ENCODE assay signal across 20 cellular contexts in genomic region chr4:100366213-100366612, GRCh38.
DNase-seq lines count a peak whose midpoint lies in the region; ATAC-seq, FAIRE-seq and TF ChIP-seq lines count a peak whose summit lies in the region.
"Had no signal": no experiment of that assay in that cellular context is flagged by ENCODE, and none has a peak within 500 bp of the region (broad histone marks: within the 10 kb centered on the region; RNA-seq: fewer than 3 reads in every experiment).

No MANE protein-coding gene starts in this region.

- H3K79me2 ChIP-seq in HepG2 (ENCODE audit: insufficient read depth, low read length), result no peaks in the 10 kb centered on the region

- H3K27ac Mint-ChIP-seq in activated CD4-positive, alpha-beta memory T cell treated with anti-CD3 and anti-CD28 coated beads for 36 hours, result no peak overlapping the region
- H3K27ac Mint-ChIP-seq: nephron; T-helper 2 cell treated with Interferon-gamma antibody and Interleukin-4, amounts not matched to agents 5 μg/mL and 100 μg/mL, for 36 hours had no signal

- no peaks in the 10 kb centered on the region for H3K4me1 Mint-ChIP-seq in activated CD4-positive, alpha-beta memory T cell treated with anti-CD3 and anti-CD28 coated beads for 36 hours (ENCODE audit: low read depth)
- H3K4me1 Mint-ChIP-seq: nephron had no signal

- H3K36me3 Mint-ChIP-seq in activated CD4-positive, alpha-beta memory T cell treated with anti-CD3 and anti-CD28 coated beads for 36 hours, result no peaks in the 10 kb centered on the region

- FAIRE-seq in small intestine (lab: Jason Lieb, UNC), result no peak
- FAIRE-seq in HepG2 (lab: Jason Lieb, UNC), result no peak

- H2AFZ ChIP-seq in HepG2 (ENCODE audit: low read length), result no peak overlapping the region

- no peak for TF ChIP-seq RAD21 in HepG2 (CRISPR knock-in tag; IDR thresholded peaks at IDR 0.05)

- no peak overlapping the region for H3K9ac ChIP-seq in HepG2 (ENCODE audit: insufficient read depth, low read depth, low read length)

- no peak for TF ChIP-seq POLR2A in HepG2 (IDR thresholded peaks at IDR 0.05; ENCODE audit: insufficient read depth in 1 of 2, low read depth in 2 of 2, low read length in 2 of 2)

- no peaks in the 10 kb centered on the region for H3K9me3 Mint-ChIP-seq in activated CD4-positive, alpha-beta memory T cell treated with anti-CD3 and anti-CD28 coated beads for 36 hours
- H3K9me3 Mint-ChIP-seq: nephron; T-helper 2 cell treated with Interferon-gamma antibody and Interleukin-4, amounts not matched to agents 5 μg/mL and 100 μg/mL, for 36 hours had no signal

- H3K9me3 ChIP-seq in small intestine (ENCODE audit: control insufficient read depth, low read depth), result no peaks in the 10 kb centered on the region
- no peaks in the 10 kb centered on the region for H3K9me3 ChIP-seq in HepG2 (ENCODE audit: low read length)
- H3K9me3 ChIP-seq: vagina had no signal

- H3K4me3 ChIP-seq in small intestine (ENCODE audit: low read depth in 1 of 2, low read length in 2 of 2), result no peak overlapping the region
- no peak overlapping the region for H3K4me3 ChIP-seq in HepG2 (replicated peaks in 1 of 3; ENCODE audit: insufficient read depth in 1 of 3, low read depth in 2 of 3, low read length in 3 of 3)
- H3K4me3 ChIP-seq: vagina had no signal

- POLR2A ChIA-PET in HepG2 (lab: Yijun Ruan, JAX), result no interaction called here
- POLR2A ChIA-PET in activated CD4-positive, alpha-beta memory T cell treated with anti-CD3 and anti-CD28 coated beads for 36 hours (lab: Charles Lee), result no interaction called here

- H3K4me1 ChIP-seq in small intestine (ENCODE audit: control insufficient read depth in 2 of 2, insufficient read depth in 1 of 2, low read depth in 1 of 2, low read length in 1 of 2) (no peaks in the 10 kb centered on the region), HepG2 (ENCODE audit: insufficient read depth, low read length) (no peaks in the 10 kb centered on the region)
- H3K4me1 ChIP-seq: vagina had no signal

- peaks cover 2% of the 10 kb centered on the region for H3K27me3 Mint-ChIP-seq in activated CD4-positive, alpha-beta memory T cell treated with anti-CD3 and anti-CD28 coated beads for 36 hours

- WGBS in small intestine, 3 donors, result 22 to 48% (median 25%) methylated on average over 2 of the region's 2 CpGs
- WGBS in HepG2 (ENCODE audit: low lambda C conversion rate), result 5% methylated on average over 2 of the region's 2 CpGs

- no TSS peak for BruUV-seq in HepG2 (replicated peaks; lab: Mats Ljungman, UMichigan)

- no peak overlapping the region for H3K4me2 ChIP-seq in HepG2 (ENCODE audit: low read depth, low read length)

- CTCF ChIA-PET in HepG2 (lab: Yijun Ruan, JAX; ENCODE audit: low intra/inter-chr PET ratio, low total read pairs), result no interaction called here
- CTCF ChIA-PET in activated CD4-positive, alpha-beta memory T cell treated with anti-CD3 and anti-CD28 coated beads for 36 hours (lab: Charles Lee), result no interaction called here

- H3K36me3 ChIP-seq in small intestine (ENCODE audit: control insufficient read depth in 2 of 2, insufficient read depth in 2 of 2, low read length in 2 of 2), result no peaks in the 10 kb centered on the region
- no peaks in the 10 kb centered on the region for H3K36me3 ChIP-seq in HepG2 (replicated peaks in 1 of 2; ENCODE audit: control insufficient read depth in 1 of 2, insufficient read depth in 2 of 2, low read length in 2 of 2)
- H3K36me3 ChIP-seq: vagina had no signal

- H3K4me3 Mint-ChIP-seq in activated CD4-positive, alpha-beta memory T cell treated with anti-CD3 and anti-CD28 coated beads for 36 hours, result no peak overlapping the region
- H3K4me3 Mint-ChIP-seq: nephron; T-helper 2 cell treated with Interferon-gamma antibody and Interleukin-4, amounts not matched to agents 5 μg/mL and 100 μg/mL, for 36 hours had no signal

- in situ Hi-C loops in HepG2 (cut with HindIII; ENCODE audit: extremely low pct_ligation_motif_present, low pct_unique_long_range_greater_than_20kb), result no loop called here

- DNase-seq in UCSD-AML1 (lab: John Stamatoyannopoulos, UW; ENCODE audit: unreplicated experiment) (peak; percentile 11), myocyte (ENCODE audit: low read depth) (peak; percentile 18), NCI-H1105 (lab: John Stamatoyannopoulos, UW) (no peak), small intestine (no peak), HepG2 (ENCODE audit: low spot score) (no peak)
- DNase-seq in activated CD4-positive, alpha-beta memory T cell treated with anti-CD3 and anti-CD28 coated beads for 36 hours, result no peak
- DNase-seq: activated CD4-positive, alpha-beta T cell treated with anti-CD3 and anti-CD28 coated beads for 1 hour; activated CD8-positive, alpha-beta memory T cell treated with anti-CD3 and anti-CD28 coated beads, Interleukin-2, amount 50 U/mL, for 4 hours; activated gamma-delta T cell treated with Interleukin-2 at 50 U/mL for 16 hours; cortex of kidney; NCI-H1694 treated with DMSO at 0.1 percent for 48 hours; NCI-H510A; retina; SIG-M5 had no signal

- no peak for TF ChIP-seq EP300 in HepG2 (IDR thresholded peaks at IDR 0.05; ENCODE audit: low read depth in 2 of 2, low read length in 2 of 2)
- no peak for TF ChIP-seq EP300 in HepG2 (CRISPR knock-in tag; IDR thresholded peaks at IDR 0.05; ENCODE audit: borderline replicate concordance)

- H3K27ac ChIP-seq in small intestine (ENCODE audit: low read depth in 1 of 2, low read length in 1 of 2) (no peak overlapping the region), HepG2 (ENCODE audit: extremely low read length, insufficient read depth, low read length) (no peak overlapping the region)
- H3K27ac ChIP-seq: epithelial cell of prostate, vagina had no signal

- no peaks in the 10 kb centered on the region for H4K20me1 ChIP-seq in HepG2 (ENCODE audit: insufficient read depth, low read length)

- H3K27me3 ChIP-seq in small intestine (ENCODE audit: control insufficient read depth in 2 of 2, insufficient read depth in 2 of 2, low read length in 2 of 2), result no peaks in the 10 kb centered on the region
- H3K27me3 ChIP-seq in HepG2 (ENCODE audit: control insufficient read depth in 1 of 2, insufficient read depth in 2 of 2, low read length in 2 of 2), result no peaks in the 10 kb centered on the region
- H3K27me3 ChIP-seq: vagina had no signal

- intact Hi-C loops in HepG2 (cut with micrococcal nuclease; ENCODE audit: unreplicated experiment), result no loop called here
- intact Hi-C loops in activated CD4-positive, alpha-beta memory T cell treated with anti-CD3 and anti-CD28 coated beads for 36 hours (cut with micrococcal nuclease), result no loop called here

- ATAC-seq in GM18502 (IDR thresholded peaks at IDR 0.05; ENCODE audit: poor library complexity, unreplicated experiment) (peak; percentile 51), HG02852 (IDR thresholded peaks at IDR 0.05; ENCODE audit: unreplicated experiment) (peak; percentile 83), HepG2 (no peak)

- TF ChIP-seq CTCF in HepG2 (CRISPR knock-in tag; IDR thresholded peaks at IDR 0.05), result no peak

TF ChIP-seq in HepG2, 621 proteins besides CTCF, POLR2A, EP300 and RAD21 (continues in another document):
- TF ChIP-seq CREB1 (IDR thresholded peaks at IDR 0.05) (no peak), CREB1 (CRISPR knock-in tag; IDR thresholded peaks at IDR 0.05) (no peak), ZBTB38 (CRISPR knock-in tag; IDR thresholded peaks at IDR 0.05) (no peak), SMC3 (IDR thresholded peaks at IDR 0.05; ENCODE audit: low read length) (no peak), ZBTB4 (CRISPR knock-in tag; IDR thresholded peaks at IDR 0.05; ENCODE audit: borderline replicate concordance) (no peak), PAXIP1 (CRISPR knock-in tag; conservative IDR thresholded peaks at IDR 0.05) (no peak), MIXL1 (CRISPR knock-in tag; IDR thresholded peaks at IDR 0.05) (no peak)

Comparison
In these comparisons a context has a peak if more than half of its experiments do, and no peak if none do; other contexts are left out.
1. DNase-seq: peak in UCSD-AML1 (single experiment) and myocyte (single experiment); none in NCI-H1105 (single experiment), small intestine (single experiment), HepG2 (single experiment) and activated CD4-positive, alpha-beta memory T cell treated with anti-CD3 and anti-CD28 coated beads for 36 hours (single experiment).